Comparison of ENCODE assay signal across 25 cellular contexts in genomic region chr12:118140825-118141224, GRCh38.
"Had no signal": no experiment of that assay in that cellular context is flagged by ENCODE, and none has a peak within 500 bp of the region (broad histone marks: within the 10 kb centered on the region; RNA-seq: fewer than 3 reads in every experiment).

No MANE protein-coding gene starts in this region.

- H3K4me2 ChIP-seq: hepatocyte had no signal

- H3K27ac ChIP-seq: epithelial cell of prostate, hepatocyte, neutrophil, pancreas, sigmoid colon, suprapubic skin had no signal

- ATAC-seq: esophagus mucosa; gastroesophageal sphincter; heart left ventricle; left lobe of liver; mucosa of descending colon; natural killer cell treated with Interleukin-12 subunit alpha and Interleukin-12 subunit beta and Interleukin-15 and Interleukin-18, amount 100 ng/mL, for 72 hours; pancreas; stimulated activated memory B cell treated with anti-CD40 and anti-IgM and Interleukin-4, amounts not matched to agents 10 μg/mL and 1 μg/mL and 100 μg/mL, for 72 hours; stimulated activated naive CD8-positive, alpha-beta T cell treated with anti-CD3 and anti-CD28 coated beads, Interleukin-15, amount 100 ng/mL, for 72 hours had no signal

- H3K4me3 ChIP-seq: gastroesophageal sphincter, heart left ventricle, hepatocyte, mucosa of descending colon, pancreas, sigmoid colon, suprapubic skin had no signal

- H3K27me3 ChIP-seq: gastroesophageal sphincter, heart left ventricle, hepatocyte, pancreas, sigmoid colon, suprapubic skin had no signal

- H3K36me3 ChIP-seq: neutrophil had no signal

- FAIRE-seq: colon, kidney, pancreas had no signal

- H2AFZ ChIP-seq: hepatocyte had no signal

- DNase-seq: cerebellar nuclear complex; effector CD8-positive, alpha-beta T cell; endodermal cell; foreskin fibroblast; heart left ventricle; kidney; mesenchymal stem cell; mucosa of descending colon; naive B cell; pancreas; sigmoid colon; stimulated activated CD4-positive, alpha-beta T cell treated with anti-CD3 and anti-CD28 coated beads, Interleukin-2, amount 100 ng/mL, for 24 hours; stimulated activated CD4-positive, alpha-beta T cell treated with anti-CD3 and anti-CD28 coated beads, Interleukin-4, amount 100 ng/mL, for 24 hours; stimulated activated naive CD8-positive, alpha-beta T cell treated with anti-CD3 and anti-CD28 coated beads, Interleukin-15, amount 100 ng/mL, for 72 hours; trophoblast cell had no signal

- H3K9me3 ChIP-seq: gastroesophageal sphincter, heart left ventricle, mucosa of descending colon, neutrophil, pancreas, sigmoid colon, suprapubic skin had no signal
